Comparison of ENCODE assay signal across 8 cellular contexts in the genomic region with DNA sequence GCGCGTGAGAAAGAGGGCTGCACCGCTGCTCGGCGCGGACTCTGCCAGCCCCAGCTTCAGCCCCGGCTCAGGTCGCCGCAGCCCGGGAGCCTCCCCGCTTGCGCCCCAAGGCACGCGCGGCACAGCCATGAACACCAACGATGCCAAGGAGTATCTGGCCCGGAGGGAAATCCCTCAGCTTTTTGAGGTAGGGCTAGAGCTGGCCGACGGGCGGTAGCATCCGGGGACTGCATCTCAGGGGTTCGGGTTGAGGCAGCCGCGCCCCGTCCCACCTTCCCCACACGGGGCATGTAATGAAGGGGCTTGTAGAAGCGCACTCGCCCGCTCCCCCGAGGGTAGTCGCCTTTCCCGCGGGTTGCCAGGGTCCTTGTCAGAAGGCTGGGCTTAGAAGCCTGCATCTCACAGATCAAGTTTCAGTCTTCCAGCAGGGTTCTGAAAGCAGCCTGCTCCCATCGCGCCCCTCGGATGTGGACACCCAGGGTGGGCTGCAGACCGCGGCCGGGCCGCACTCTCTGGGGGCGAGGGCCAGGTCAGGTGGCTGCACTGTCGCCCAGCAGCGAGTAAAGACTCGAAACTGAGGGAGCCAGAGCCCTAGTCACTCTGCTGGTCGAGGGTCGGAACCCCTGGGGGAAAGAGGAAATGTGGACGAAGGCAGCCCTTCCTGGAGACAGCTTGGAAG. TPM values are rescaled to one million over a fixed set of nuclear protein-coding genes. Genes with fewer than 3 reads are reported as not detected.
DNase-seq lines count a peak whose midpoint lies in the region; ATAC-seq and TF ChIP-seq lines count a peak whose summit lies in the region.

No MANE protein-coding gene starts in this region.

- peak; percentile 43 for ATAC-seq in GM21360 (IDR thresholded peaks at IDR 0.05; ENCODE audit: unreplicated experiment)
- no peak for ATAC-seq in GM18520 (IDR thresholded peaks at IDR 0.05; ENCODE audit: unreplicated experiment)

- DNase-seq in CD14-positive monocyte (ENCODE audit: low spot score), result peak; percentile 50
- DNase-seq in NCI-H2171 treated with DMSO at 0.1 percent for 48 hours (lab: John Stamatoyannopoulos, UW), result peak; percentile 65
- DNase-seq in activated T-helper 2 cell treated with anti-CD3 and anti-CD28 coated beads, Interferon-gamma antibody, Interleukin-2, Interleukin-4, amounts not matched to agents 10 μg/mL and 5 μg/mL and 100 μg/mL, durations not matched to agents 14 hours and 24 hours and 36 hours (ENCODE audit: low spot score), result peak; percentile 9
- peak; percentile 23 for DNase-seq in germinal center (ENCODE audit: low spot score)
- peak in 1 of 5 donors; percentile 32 for DNase-seq in ovary
- DNase-seq in RPMI8226, result no peak

- TF ChIP-seq POLR2A in ovary (IDR thresholded peaks at IDR 0.05), result no peak

- H3K4me1 ChIP-seq in ovary (ENCODE audit: insufficient read depth), result peaks cover 3% of the 10 kb centered on the region

- no peak overlapping the region for H3K27ac ChIP-seq in ovary

- H3K4me1 Mint-ChIP-seq in CD14-positive monocyte, result peaks cover 38% of the 10 kb centered on the region
- peaks cover 24% of the 10 kb centered on the region for H3K4me1 Mint-ChIP-seq in activated T-helper 2 cell treated with anti-CD3 and anti-CD28 coated beads, Interferon-gamma antibody, Interleukin-2, Interleukin-4, amounts not matched to agents 10 μg/mL and 5 μg/mL and 100 μg/mL, durations not matched to agents 14 hours and 24 hours and 36 hours (ENCODE audit: low read depth)

- H3K9me3 Mint-ChIP-seq in CD14-positive monocyte, result peaks cover 0 to 8% (median 3%) of the 10 kb centered on the region in 7 donors
- H3K9me3 Mint-ChIP-seq in activated T-helper 2 cell treated with anti-CD3 and anti-CD28 coated beads, Interferon-gamma antibody, Interleukin-2, Interleukin-4, amounts not matched to agents 10 μg/mL and 5 μg/mL and 100 μg/mL, durations not matched to agents 14 hours and 24 hours and 36 hours, result no peaks in the 10 kb centered on the region

- H3K4me3 Mint-ChIP-seq in CD14-positive monocyte, result peak overlapping the region; percentile 72 to 89
- peak overlapping the region; percentile 54 for H3K4me3 Mint-ChIP-seq in activated T-helper 2 cell treated with anti-CD3 and anti-CD28 coated beads, Interferon-gamma antibody, Interleukin-2, Interleukin-4, amounts not matched to agents 10 μg/mL and 5 μg/mL and 100 μg/mL, durations not matched to agents 14 hours and 24 hours and 36 hours (ENCODE audit: low read depth)

- no peak overlapping the region for H3K27ac Mint-ChIP-seq in CD14-positive monocyte
- no peak overlapping the region for H3K27ac Mint-ChIP-seq in activated T-helper 2 cell treated with anti-CD3 and anti-CD28 coated beads, Interferon-gamma antibody, Interleukin-2, Interleukin-4, amounts not matched to agents 10 μg/mL and 5 μg/mL and 100 μg/mL, durations not matched to agents 14 hours and 24 hours and 36 hours

- intact Hi-C loops in CD14-positive monocyte (cut with micrococcal nuclease) (no loop called here), ovary (cut with DNase I) (no loop called here)
- intact Hi-C loops in activated T-helper 2 cell treated with anti-CD3 and anti-CD28 coated beads, Interferon-gamma antibody, Interleukin-2, Interleukin-4, amounts not matched to agents 10 μg/mL and 5 μg/mL and 100 μg/mL, durations not matched to agents 14 hours and 24 hours and 36 hours (cut with micrococcal nuclease), result no loop called here

- H3K4me3 ChIP-seq in ovary, result peak overlapping the region; percentile 20

- TF ChIP-seq CTCF in CD14-positive monocyte (IDR thresholded peaks at IDR 0.05) (no peak), ovary (IDR thresholded peaks at IDR 0.05) (no peak)

- H3K9me3 ChIP-seq in ovary, result no peaks in the 10 kb centered on the region

- peaks cover 71 to 87% (median 75%) of the 10 kb centered on the region in 3 donors for H3K27me3 Mint-ChIP-seq in CD14-positive monocyte (ENCODE audit: low read depth in 3 of 3)
- H3K27me3 Mint-ChIP-seq in activated T-helper 2 cell treated with anti-CD3 and anti-CD28 coated beads, Interferon-gamma antibody, Interleukin-2, Interleukin-4, amounts not matched to agents 10 μg/mL and 5 μg/mL and 100 μg/mL, durations not matched to agents 14 hours and 24 hours and 36 hours (ENCODE audit: low read depth), result peaks cover 50% of the 10 kb centered on the region

- 0 to 1% (median 1%) methylated on average over 37 to 47 of the region's 47 CpGs for WGBS in ovary, 3 donors

- no peaks in the 10 kb centered on the region for H3K27me3 ChIP-seq in ovary

- peaks cover 0 to 20% of the 10 kb centered on the region in 2 donors for H3K36me3 Mint-ChIP-seq in CD14-positive monocyte
- H3K36me3 Mint-ChIP-seq in activated T-helper 2 cell treated with anti-CD3 and anti-CD28 coated beads, Interferon-gamma antibody, Interleukin-2, Interleukin-4, amounts not matched to agents 10 μg/mL and 5 μg/mL and 100 μg/mL, durations not matched to agents 14 hours and 24 hours and 36 hours (ENCODE audit: low read depth), result no peaks in the 10 kb centered on the region

- H3K36me3 ChIP-seq in ovary, result no peaks in the 10 kb centered on the region

- no peak for TF ChIP-seq EP300 in ovary (IDR thresholded peaks at IDR 0.05)

RNA-seq across cellular contexts. Expression of gene AK5, which starts 0.5 kb away (rescaled TPM):
- polyA plus RNA-seq in CD14-positive monocyte, result under 1 TPM; 0.34 to 0.72 TPM
- total RNA-seq in activated T-helper 2 cell treated with anti-CD3 and anti-CD28 coated beads, Interferon-gamma antibody, Interleukin-2, Interleukin-4, amounts not matched to agents 10 μg/mL and 5 μg/mL and 100 μg/mL, durations not matched to agents 14 hours and 24 hours and 36 hours, result not detected in 2 replicates
- total RNA-seq in ovary, result 1 to 10 TPM in 1 of 7 donors, under 1 TPM in 4, not detected in 2; 0.45 to 1.3 (median 0.82) TPM
- 1 to 10 TPM in 1 of 2 donors, under 1 TPM in 1; 0.50 to 3.5 TPM for polyA plus RNA-seq in ovary
